Comparison of ENCODE assay signal across 24 cellular contexts in genomic region chr2:115129502-115129901, GRCh38.
"Had no signal": no experiment of that assay in that cellular context is flagged by ENCODE, and none has a peak within 500 bp of the region (broad histone marks: within the 10 kb centered on the region; RNA-seq: fewer than 3 reads in every experiment).

No MANE protein-coding gene starts in this region.

- DNase-seq: cortex of kidney; foreskin fibroblast; gastrocnemius medialis; head of caudate nucleus; left ventricle myocardium superior; lower lobe of right lung; natural killer cell; occipital lobe; ovary; posterior cingulate gyrus; psoas muscle; right cardiac atrium; stimulated activated CD4-positive, alpha-beta T cell treated with anti-CD3 and anti-CD28 coated beads, Interleukin-15, amount 100 ng/mL, for 24 hours; stimulated activated CD4-positive, alpha-beta T cell treated with anti-CD3 and anti-CD28 coated beads, Interleukin-2, amount 100 ng/mL, for 48 hours; stimulated activated naive B cell treated with anti-CD40 and anti-IgM and Interleukin-4, amounts not matched to agents 10 μg/mL and 1 μg/mL and 100 μg/mL, for 72 hours; stimulated activated naive CD8-positive, alpha-beta T cell treated with anti-CD3 and anti-CD28 coated beads, Interleukin-15, amount 100 ng/mL, for 72 hours; transverse colon; upper lobe of right lung; uterus had no signal

- H3K36me3 ChIP-seq: gastrocnemius medialis, lower lobe of right lung, ovary, suprapubic skin, transverse colon, upper lobe of right lung, uterus had no signal

- H3K27me3 ChIP-seq: gastrocnemius medialis, ovary, suprapubic skin, transverse colon, upper lobe of right lung, uterus had no signal

- ATAC-seq: esophagus mucosa; gastrocnemius medialis; left ventricle myocardium superior; lower lobe of right lung; natural killer cell; psoas muscle; right cardiac atrium; stimulated activated naive B cell treated with anti-CD40 and anti-IgM and Interleukin-4, amounts not matched to agents 10 μg/mL and 1 μg/mL and 100 μg/mL, for 72 hours; stimulated activated naive CD8-positive, alpha-beta T cell treated with anti-CD3 and anti-CD28 coated beads, Interleukin-15, amount 100 ng/mL, for 72 hours; upper lobe of right lung had no signal

- H3K4me1 ChIP-seq: gastrocnemius medialis, lower lobe of right lung, psoas muscle, suprapubic skin, transverse colon, upper lobe of right lung, uterus had no signal

- FAIRE-seq: keratinocyte had no signal

- H3K4me3 ChIP-seq: gastrocnemius medialis, lower lobe of right lung, ovary, psoas muscle, skin epidermis, suprapubic skin, transverse colon, upper lobe of right lung, uterus had no signal

- H3K9me3 ChIP-seq: gastrocnemius medialis, lower lobe of right lung, ovary, psoas muscle, transverse colon, upper lobe of right lung, uterus had no signal

- H3K27ac ChIP-seq: epithelial cell of prostate, gastrocnemius medialis, lower lobe of right lung, ovary, psoas muscle, skin epidermis, suprapubic skin, transverse colon, upper lobe of right lung, uterus had no signal
